8 cellular contexts compared by ENCODE assay signal in genomic region chr14:49896956-49897355, GRCh38. TPM values are rescaled to one million over a fixed set of nuclear protein-coding genes. Genes with fewer than 3 reads are reported as not detected.
DNase-seq lines count a peak whose midpoint lies in the region; ATAC-seq, FAIRE-seq and TF ChIP-seq lines count a peak whose summit lies in the region.

No MANE protein-coding gene starts in this region.

- H3K36me3 ChIP-seq in mucosa of stomach (ENCODE audit: control insufficient read depth, insufficient read depth, low read length) = peaks cover 4% of the 10 kb centered on the region

- peaks cover 35% of the 10 kb centered on the region for H3K4me1 ChIP-seq in A549
- no peaks in the 10 kb centered on the region for H3K4me1 ChIP-seq in H9 (ENCODE audit: insufficient read depth, low read length)
- H3K4me1 ChIP-seq in mucosa of stomach (ENCODE audit: control insufficient read depth, insufficient read depth, low read length) = peaks cover 15% of the 10 kb centered on the region

- TF ChIP-seq POLR2A in A549 (IDR thresholded peaks at IDR 0.05; ENCODE audit: low read length) = no peak

- no peak overlapping the region for H2BK15ac ChIP-seq in H9 (ENCODE audit: low read depth, low read length)

- no peak overlapping the region for H2BK5ac ChIP-seq in H9 (ENCODE audit: insufficient read length, low read length)

- H2AK5ac ChIP-seq in H9 (ENCODE audit: insufficient read length, low read length) = no peak overlapping the region

- no peak overlapping the region for H4K5ac ChIP-seq in H9 (ENCODE audit: insufficient read length, low read depth, low read length)

- H3K9me3 ChIP-seq in A549 (no peaks in the 10 kb centered on the region), H9 (ENCODE audit: control insufficient read depth, low read depth, low read length) (no peaks in the 10 kb centered on the region), mucosa of stomach (ENCODE audit: control insufficient read depth, low read length) (no peaks in the 10 kb centered on the region)

- peaks cover 9% of the 10 kb centered on the region for H3K23me2 ChIP-seq in H9 (ENCODE audit: insufficient read length, low read depth, low read length, poor library complexity, severe bottlenecking)

- no peak overlapping the region for H3K14ac ChIP-seq in H9 (ENCODE audit: insufficient read depth, low read length)

- no peaks in the 10 kb centered on the region for H4K20me1 ChIP-seq in H9 (ENCODE audit: control insufficient read depth, insufficient read depth, insufficient read length)

- H3K18ac ChIP-seq in H9 (ENCODE audit: insufficient read length, low read depth, low read length) = no peak overlapping the region

- FAIRE-seq in A549 (lab: Jason Lieb, UNC) = no peak

- no peak for TF ChIP-seq EP300 in A549 (IDR thresholded peaks at IDR 0.05)

- H2AFZ ChIP-seq in H9 (ENCODE audit: low read length) = no peak overlapping the region

- DNase-seq in A549 (ENCODE audit: low read depth in 1 of 2, low spot score in 1 of 2) = no peak
- DNase-seq in H9 = no peak
- no peak for DNase-seq in astrocyte of the cerebellum (ENCODE audit: low read depth)
- no peak for DNase-seq in D341Med (ENCODE audit: low spot score)

- H3K4me1 Mint-ChIP-seq in H9 = peaks cover 32 to 33% of the 10 kb centered on the region in 2 experiments

- H3K9ac ChIP-seq in H9 (ENCODE audit: extremely low read depth, insufficient read length, low read length) = no peak overlapping the region
- peak overlapping the region; percentile 60 for H3K9ac ChIP-seq in mucosa of stomach (ENCODE audit: low read length)

- POLR2A ChIA-PET in A549 (lab: Yijun Ruan, JAX) = no interaction called here

- ATAC-seq in A549 (no peak), HG02610 (IDR thresholded peaks at IDR 0.05; ENCODE audit: unreplicated experiment) (no peak), HG02973 (IDR thresholded peaks at IDR 0.05; ENCODE audit: unreplicated experiment) (no peak), GM19351 (IDR thresholded peaks at IDR 0.05; ENCODE audit: unreplicated experiment) (no peak)

- peak overlapping the region; percentile 76 to 96; a peak in 5 of 6 replicates for H3K27ac ChIP-seq in A549
- no peak overlapping the region for H3K27ac ChIP-seq in H9 (ENCODE audit: insufficient read length, low read depth, low read length)

- no peaks in the 10 kb centered on the region for H3K79me1 ChIP-seq in H9 (ENCODE audit: insufficient read depth, low read depth, low read length, poor library complexity, severe bottlenecking)

- no peak overlapping the region for H3T11ph ChIP-seq in H9 (ENCODE audit: low read length)

- TF ChIP-seq CTCF in A549 (IDR thresholded peaks at IDR 0.05) = no peak
- 0 out of 3 replicates have a peak, but pooled peaks have one; percentile 15 for TF ChIP-seq CTCF in H9 (conservative IDR thresholded peaks at IDR 0.05)
- no peak for TF ChIP-seq CTCF in astrocyte of the cerebellum (IDR thresholded peaks at IDR 0.05; ENCODE audit: low read depth, low read length, missing control alignments)

- H3K4ac ChIP-seq in H9 (ENCODE audit: low read depth, low read length) = no peak overlapping the region

- H3K23ac ChIP-seq in H9 (ENCODE audit: insufficient read length, low read depth, low read length) = no peak overlapping the region

- 28% methylated on average over 5 of the region's 5 CpGs for WGBS in A549 (ENCODE audit: missing lambda C conversion rate)
- no CpG with 5 or more reads among the region's 5 CpGs for WGBS in H9 (ENCODE audit: extremely low coverage, insufficient read length, low lambda C conversion rate)

- no peak overlapping the region for H2BK120ac ChIP-seq in H9 (ENCODE audit: low read depth, low read length, poor library complexity, severe bottlenecking)

- no peaks in the 10 kb centered on the region for H3K27me3 Mint-ChIP-seq in H9 (ENCODE audit: low read depth)

- no peak for TF ChIP-seq RAD21 in A549 (conservative IDR thresholded peaks at IDR 0.05 in 1 of 2, IDR thresholded peaks at IDR 0.05 in 1 of 2)

- H3K27me3 ChIP-seq in H9 (ENCODE audit: insufficient read depth, low read length) (no peaks in the 10 kb centered on the region), mucosa of stomach (ENCODE audit: control insufficient read depth, insufficient read depth, low read length) (no peaks in the 10 kb centered on the region)

- no peak overlapping the region for H3K4me3 Mint-ChIP-seq in H9

- peak overlapping the region; percentile 67 for H3K4me3 ChIP-seq in A549
- H3K4me3 ChIP-seq in astrocyte of the cerebellum (ENCODE audit: low read depth, low read length) = peak overlapping the region; percentile 13
- H3K4me3 ChIP-seq in mucosa of stomach (ENCODE audit: low read length) = no peak overlapping the region

- H4K91ac ChIP-seq in H9 (ENCODE audit: insufficient read length, low read depth, low read length) = no peak overlapping the region

- H2BK12ac ChIP-seq in H9 (ENCODE audit: insufficient read length, low read depth, low read length) = no peak overlapping the region

- H3K9me3 Mint-ChIP-seq in H9 = peaks cover 0 to 2% of the 10 kb centered on the region in 2 experiments; a peak in 2 of 5 replicates

- H3K4me2 ChIP-seq in A549 (peak overlapping the region; percentile 78), H9 (ENCODE audit: insufficient read depth, insufficient read length, low read length) (no peak overlapping the region)

- H3K36me3 Mint-ChIP-seq in H9 (ENCODE audit: insufficient read depth in 1 of 3, low read depth in 3 of 3) = peaks cover 18 to 27% (median 21%) of the 10 kb centered on the region in 3 experiments

- in situ Hi-C loops in astrocyte of the cerebellum (cut with HindIII; ENCODE audit: low sequenced_read_pairs) = loop anchor here (5.0 kb wide), 1 partner anchor 80 kb away; no protein-coding TSS in a partner anchor

- no peak overlapping the region for H2BK20ac ChIP-seq in H9 (ENCODE audit: low read depth, low read length, poor library complexity, severe bottlenecking)

- H3K79me2 ChIP-seq in H9 (ENCODE audit: insufficient read depth, low read length) = peaks cover 20% of the 10 kb centered on the region; the same call in 1 of the 2 replicates

- H4K8ac ChIP-seq in H9 (replicated peaks; ENCODE audit: insufficient read length, low read depth, low read length) = no peak overlapping the region

- no peak overlapping the region for H3K56ac ChIP-seq in H9 (ENCODE audit: insufficient read length, low read depth, low read length)

- H3K27ac Mint-ChIP-seq in H9 = no peak overlapping the region

- CTCF ChIA-PET in A549 (lab: Yijun Ruan, JAX) = interaction anchor here (1.3 kb wide), 1 partner anchor 17 kb away, joined by 3 read pairs; no protein-coding TSS in a partner anchor

TF ChIP-seq in A549, 52 proteins besides CTCF, POLR2A, EP300 and RAD21:
- TF ChIP-seq TP53 (CRISPR knock-in tag; IDR thresholded peaks at IDR 0.05) = no peak
- TF ChIP-seq CBX2 (IDR thresholded peaks at IDR 0.05; ENCODE audit: borderline replicate concordance, low read depth) = no peak
- no peak for TF ChIP-seq RNF2 (IDR thresholded peaks at IDR 0.05; ENCODE audit: borderline replicate concordance, low read depth)
- no peak for TF ChIP-seq ELK1 (IDR thresholded peaks at IDR 0.05; ENCODE audit: low read depth, low read length)
- no peak for TF ChIP-seq MAX (IDR thresholded peaks at IDR 0.05)
- no peak for TF ChIP-seq MAFK (IDR thresholded peaks at IDR 0.05; ENCODE audit: partially characterized antibody)
- TF ChIP-seq HOXB13 (CRISPR knock-in tag; IDR thresholded peaks at IDR 0.05; ENCODE audit: low read depth) = no peak
- no peak for TF ChIP-seq ZFP36 (IDR thresholded peaks at IDR 0.05; ENCODE audit: borderline replicate concordance, partially characterized antibody)
- TF ChIP-seq NFE2L2 (conservative IDR thresholded peaks at IDR 0.05; ENCODE audit: low read length) = no peak
- TF ChIP-seq MYC (IDR thresholded peaks at IDR 0.05; ENCODE audit: borderline replicate concordance, low read length) = no peak
- no peak for TF ChIP-seq HES2 (IDR thresholded peaks at IDR 0.05)

RNA-seq across cellular contexts. Expression of gene ARF6, which starts 4.1 kb away (rescaled TPM):
- polyA plus RNA-seq in A549 (2011; rRNA removed) = 29.8 and 33.3 TPM in 2 replicates
- 39.6 and 44.8 TPM in 2 replicates for polyA plus RNA-seq in A549 (2012; cell fraction: cytosol; rRNA removed)
- 25.8 and 26.2 TPM in 2 replicates for polyA plus RNA-seq in A549 (2012; cell fraction: nucleus; rRNA removed)
- polyA plus RNA-seq in A549 (2017; fragmentation: RNase III; extraction: RNeasy Plus Mini Kit Qiagen cat#74134 plus additional on column Dnase treatment) = 47.7 to 54.8 TPM (median 51.0 TPM) in 3 replicates
- 23.4 and 24.2 TPM in 2 replicates for polyA minus RNA-seq in A549 (2011; rRNA and poly(A)+ RNA removed)
- total RNA-seq in H9 (2021) = 49.2 and 51.0 TPM in 2 replicates

RNA-seq across cellular contexts. Expression of gene NEMF, which starts 44.4 kb away (rescaled TPM):
- polyA plus RNA-seq in A549 (2011; rRNA removed) (58.8 and 59.6 TPM in 2 replicates), A549 (2017; fragmentation: RNase III; extraction: RNeasy Plus Mini Kit Qiagen cat#74134 plus additional on column Dnase treatment) (57.0 to 60.3 TPM (median 58.3 TPM) in 3 replicates)
- polyA plus RNA-seq in A549 (2012; cell fraction: cytosol; rRNA removed) = 8.0 and 12.1 TPM in 2 replicates
- 10.0 and 13.7 TPM in 2 replicates for polyA plus RNA-seq in A549 (2012; cell fraction: nucleus; rRNA removed)
- 64.6 and 73.3 TPM in 2 replicates for polyA minus RNA-seq in A549 (2011; rRNA and poly(A)+ RNA removed)
- total RNA-seq in H9 (2021) = 54.3 and 57.4 TPM in 2 replicates
